In the genomic region with DNA sequence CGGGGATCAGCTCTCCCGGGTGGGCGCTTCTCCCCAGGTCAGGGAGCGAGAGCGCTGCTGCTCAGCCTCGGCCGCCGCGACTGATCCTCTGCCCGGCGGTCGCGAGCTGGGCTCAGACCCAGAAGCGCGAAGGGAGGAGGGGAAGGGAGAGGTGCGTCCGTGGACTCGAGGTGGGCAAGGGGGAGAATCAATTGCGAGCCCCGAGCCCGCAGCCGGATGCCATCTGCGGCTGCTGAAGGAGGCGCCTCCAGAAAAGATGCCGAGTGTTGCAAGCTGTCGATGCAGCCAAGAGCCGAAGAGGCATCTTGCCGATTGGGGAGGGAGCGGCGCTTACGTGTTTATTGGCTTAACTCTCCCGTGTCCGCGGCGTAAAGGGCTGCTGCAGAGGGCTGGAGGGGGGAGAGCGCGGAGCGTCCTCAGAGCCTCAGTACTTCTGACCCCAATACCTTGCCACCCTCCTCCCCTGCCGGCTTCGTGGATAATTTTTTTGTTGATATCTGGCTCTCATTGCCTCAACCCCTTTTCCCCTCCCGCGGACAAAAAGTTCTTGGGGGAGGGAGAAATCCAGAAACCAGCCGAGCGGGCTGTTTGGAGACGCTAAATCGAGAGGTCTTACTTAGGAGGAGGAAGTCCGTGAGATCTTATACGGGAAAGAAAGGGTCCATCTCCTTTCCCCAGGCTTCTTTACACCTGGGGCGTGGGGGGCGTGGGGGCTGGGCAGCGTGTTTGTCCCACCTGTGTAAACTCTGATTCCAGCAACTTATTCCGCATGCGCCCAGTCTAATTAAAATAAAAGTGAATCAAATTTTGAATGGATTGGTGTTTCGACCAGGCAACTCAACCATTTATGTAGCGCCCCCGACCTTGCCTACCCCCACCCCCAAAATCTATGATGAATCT, we compare ENCODE assay signal across 8 cellular contexts. TPM values are rescaled to one million over a fixed set of nuclear protein-coding genes. Genes with fewer than 3 reads are reported as not detected.
A peak's percentile ranks its signal among the peaks of the same experiment; 100 is the strongest.
DNase-seq lines count a peak whose midpoint lies in the region; ATAC-seq and TF ChIP-seq lines count a peak whose summit lies in the region.

Gene CADPS, minus strand, starts transcription at position 314 of the 900 bp plus-strand sequence. CDS start 387 bp downstream, outside the sequence.

- H3K9me3 ChIP-seq in lower lobe of right lung: no peaks in the 10 kb centered on the region
- H3K9me3 ChIP-seq in upper lobe of right lung: no peaks in the 10 kb centered on the region
- H3K9me3 ChIP-seq in CD8-positive, alpha-beta T cell (ENCODE audit: low read length): no peaks in the 10 kb centered on the region

- ATAC-seq in lower lobe of right lung (no peak), upper lobe of right lung (no peak)
- ATAC-seq in CD8-positive, alpha-beta T cell: no peak

- no peak within 1 kb of the TSS for H3K27ac Mint-ChIP-seq in CD8-positive, alpha-beta T cell

- POLR2A ChIA-PET in CD8-positive, alpha-beta T cell (lab: Charles Lee): no interaction called here

- peak; percentile 2 for DNase-seq in NCI-H1694 treated with DMSO at 0.1 percent for 48 hours (lab: John Stamatoyannopoulos, UW)
- no peak for DNase-seq in NCI-H1694 (lab: John Stamatoyannopoulos, UW)
- peak; percentile 12 to 64 for DNase-seq in cerebellar nuclear complex (lab: John Stamatoyannopoulos, UW)
- DNase-seq in lower lobe of right lung: peak; percentile 27
- no peak for DNase-seq in upper lobe of right lung
- no peak for DNase-seq in effector CD4-positive, alpha-beta T cell
- no peak for DNase-seq in CD8-positive, alpha-beta T cell
- DNase-seq in hepatic stellate cell (ENCODE audit: low spot score): no peak

- H3K27me3 ChIP-seq in lower lobe of right lung (ENCODE audit: low read depth) (peaks cover 48% of the 10 kb centered on the region), upper lobe of right lung (peaks cover 57% of the 10 kb centered on the region)
- peaks cover 4% of the 10 kb centered on the region for H3K27me3 ChIP-seq in CD8-positive, alpha-beta T cell (ENCODE audit: insufficient read depth, low read length)

- TF ChIP-seq CTCF in lower lobe of right lung (IDR thresholded peaks at IDR 0.05) (no peak), upper lobe of right lung (IDR thresholded peaks at IDR 0.05) (no peak)
- no peak for TF ChIP-seq CTCF in CD8-positive, alpha-beta T cell (IDR thresholded peaks at IDR 0.05)

- no peaks in the 10 kb centered on the region for H3K9me3 Mint-ChIP-seq in CD8-positive, alpha-beta T cell

- H3K4me1 Mint-ChIP-seq in CD8-positive, alpha-beta T cell (ENCODE audit: low read depth): no peaks in the 10 kb centered on the region

- CTCF ChIA-PET in CD8-positive, alpha-beta T cell (lab: Charles Lee): no interaction called here

- no peak within 1 kb of the TSS for H3K27ac ChIP-seq in lower lobe of right lung
- no peak within 1 kb of the TSS for H3K27ac ChIP-seq in upper lobe of right lung
- H3K27ac ChIP-seq in CD8-positive, alpha-beta T cell (ENCODE audit: low read depth, low read length): no peak within 1 kb of the TSS

- peaks cover 9% of the 10 kb centered on the region for H3K4me1 ChIP-seq in lower lobe of right lung
- peaks cover 4% of the 10 kb centered on the region for H3K4me1 ChIP-seq in upper lobe of right lung
- no peaks in the 10 kb centered on the region for H3K4me1 ChIP-seq in CD8-positive, alpha-beta T cell (ENCODE audit: insufficient read depth, low read length)

- no peak within 1 kb of the TSS for H3K4me3 Mint-ChIP-seq in CD8-positive, alpha-beta T cell

- peaks cover 37% of the 10 kb centered on the region for H3K27me3 Mint-ChIP-seq in CD8-positive, alpha-beta T cell (ENCODE audit: low read depth)

- no peaks in the 10 kb centered on the region for H3K36me3 Mint-ChIP-seq in CD8-positive, alpha-beta T cell

- intact Hi-C loops in lower lobe of right lung (cut with DNase I): no loop called here
- intact Hi-C loops in upper lobe of right lung (cut with DNase I): no loop called here
- intact Hi-C loops in CD8-positive, alpha-beta T cell (cut with DNase I, micrococcal nuclease): no loop called here

- H3K4me3 ChIP-seq in lower lobe of right lung (peak within 1 kb of the TSS; percentile 47), upper lobe of right lung (peak within 1 kb of the TSS; percentile 43)
- H3K4me3 ChIP-seq in CD8-positive, alpha-beta T cell (ENCODE audit: low read depth, low read length): no peak within 1 kb of the TSS

- H3K36me3 ChIP-seq in lower lobe of right lung (no peaks in the 10 kb centered on the region), upper lobe of right lung (no peaks in the 10 kb centered on the region)
- no peaks in the 10 kb centered on the region for H3K36me3 ChIP-seq in CD8-positive, alpha-beta T cell (ENCODE audit: insufficient read depth, low read length)

RNA-seq across cellular contexts. Expression of gene CADPS, which starts in this region (rescaled TPM):
- 2.7 TPM for total RNA-seq in lower lobe of right lung
- total RNA-seq in upper lobe of right lung: 1.1 TPM
- not detected for total RNA-seq in CD8-positive, alpha-beta T cell

Comparison
In these comparisons a context has a peak if more than half of its experiments do, and no peak if none do; other contexts are left out.
1. DNase-seq: peak in NCI-H1694 treated with DMSO at 0.1 percent for 48 hours (single experiment), cerebellar nuclear complex (2 of 2) and lower lobe of right lung (single experiment); none in NCI-H1694 (single experiment), upper lobe of right lung (single experiment), effector CD4-positive, alpha-beta T cell (single experiment), CD8-positive, alpha-beta T cell (0 of 7) and hepatic stellate cell (single experiment).